10 cellular contexts compared by ENCODE assay signal in the genomic region with DNA sequence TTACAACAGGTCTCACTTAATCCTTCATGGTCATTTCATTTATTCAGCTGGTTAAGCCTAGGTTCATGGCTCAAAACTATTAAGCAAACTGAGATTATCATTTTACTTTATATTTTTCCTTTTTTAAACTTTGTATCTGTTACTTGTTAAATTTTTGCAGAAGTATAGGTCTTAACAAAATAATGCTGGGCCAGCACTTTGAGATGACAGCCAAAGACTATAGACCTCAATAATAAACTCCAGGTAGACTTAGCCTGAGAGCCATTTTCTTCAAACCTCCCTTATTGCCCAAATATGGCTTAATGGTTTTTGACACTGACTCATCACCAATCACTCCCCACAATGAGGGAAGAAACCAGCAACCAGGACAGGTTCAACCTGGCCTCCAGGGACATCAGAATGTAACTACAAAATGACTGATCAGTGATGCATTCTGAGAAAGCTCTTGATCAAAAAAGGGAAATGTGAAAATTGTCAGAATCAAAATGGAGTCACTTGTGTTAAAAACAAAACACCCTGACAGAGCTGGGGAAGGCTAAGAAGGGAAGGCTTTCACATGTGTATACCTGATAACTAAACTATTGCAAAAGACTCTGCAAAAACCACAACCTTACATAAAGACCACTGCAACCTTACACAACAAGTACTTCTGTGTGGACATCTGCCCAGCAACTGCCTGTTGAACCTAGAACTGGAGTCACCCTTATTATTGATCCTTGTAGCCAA. TPM values are rescaled to one million over a fixed set of nuclear protein-coding genes. Genes with fewer than 3 reads are reported as not detected.
DNase-seq lines count a peak whose midpoint lies in the region; ATAC-seq and TF ChIP-seq lines count a peak whose summit lies in the region.
"Had no signal": no experiment of that assay in that cellular context is flagged by ENCODE, and none has a peak within 500 bp of the region (broad histone marks: within the 10 kb centered on the region; RNA-seq: fewer than 3 reads in every experiment).

No MANE protein-coding gene starts in this region.

- CTCF ChIA-PET in HEK293T (lab: Yijun Ruan, JAX), result no interaction called here

- H3K4me3 ChIP-seq in heart left ventricle, result no peak overlapping the region
- H3K4me3 ChIP-seq: right lobe of liver had no signal

- H3K4me1 ChIP-seq in heart left ventricle, result peaks cover 0 to 19% (median 13%) of the 10 kb centered on the region in 12 donors

- POLR2A ChIA-PET in HEK293T (lab: Yijun Ruan, JAX), result interaction anchor here (0.6 to 1.0 kb wide), 2 partner anchors 13 to 86 kb away, joined by 3 read pairs; no protein-coding TSS in a partner anchor

- no peaks in the 10 kb centered on the region for H3K27me3 Mint-ChIP-seq in T-helper 2 cell treated with Interferon-gamma antibody and Interleukin-4, amounts not matched to agents 5 μg/mL and 100 μg/mL, for 36 hours (ENCODE audit: low read depth)

- H3K4me3 Mint-ChIP-seq in T-helper 2 cell treated with Interferon-gamma antibody and Interleukin-4, amounts not matched to agents 5 μg/mL and 100 μg/mL, for 36 hours, result peak overlapping the region; percentile 1

- intact Hi-C loops in heart left ventricle (cut with DNase I), result loop anchor here in 7 of 10 donors (5.0 kb wide), 3 partner anchors 82 to 413 kb away; a partner anchor contains a TSS

- H3K36me3 Mint-ChIP-seq in T-helper 2 cell treated with Interferon-gamma antibody and Interleukin-4, amounts not matched to agents 5 μg/mL and 100 μg/mL, for 36 hours (ENCODE audit: low read depth), result no peaks in the 10 kb centered on the region

- no peak overlapping the region for H3K27ac ChIP-seq in heart left ventricle
- H3K27ac ChIP-seq: right lobe of liver had no signal

- no peak for TF ChIP-seq CTCF in heart left ventricle (IDR thresholded peaks at IDR 0.05)

- no peaks in the 10 kb centered on the region for H3K27me3 ChIP-seq in heart left ventricle
- H3K27me3 ChIP-seq: right lobe of liver had no signal

- ATAC-seq in HG03066 (IDR thresholded peaks at IDR 0.05; ENCODE audit: low read depth, unreplicated experiment) (peak; percentile 48), heart left ventricle (no peak)

- peaks cover 35% of the 10 kb centered on the region for H3K4me1 Mint-ChIP-seq in T-helper 2 cell treated with Interferon-gamma antibody and Interleukin-4, amounts not matched to agents 5 μg/mL and 100 μg/mL, for 36 hours (ENCODE audit: low read depth)

- no peaks in the 10 kb centered on the region for H3K9me3 ChIP-seq in heart left ventricle
- H3K9me3 ChIP-seq: right lobe of liver had no signal

- no peaks in the 10 kb centered on the region for H3K9me3 Mint-ChIP-seq in T-helper 2 cell treated with Interferon-gamma antibody and Interleukin-4, amounts not matched to agents 5 μg/mL and 100 μg/mL, for 36 hours

- DNase-seq in activated T-cell treated with anti-CD3 and anti-CD28 coated beads for 48 hours (ENCODE audit: low read depth) (peak; percentile 22), heart left ventricle (no peak), DMS 273 treated with DMSO at 0.1 percent for 48 hours (lab: John Stamatoyannopoulos, UW) (no peak), HEK293T (ENCODE audit: extremely low spot score) (no peak)
- no peak for DNase-seq in activated T-cell treated with anti-CD3 and anti-CD28 coated beads, Interleukin-2, amount 50 U/mL, for 1 hour
- peak; percentile 73 for DNase-seq in T-helper 2 cell treated with Interferon-gamma antibody and Interleukin-4, amounts not matched to agents 5 μg/mL and 100 μg/mL, for 36 hours (ENCODE audit: low spot score)
- peak; percentile 24 to 27 for DNase-seq in stimulated activated CD4-positive, alpha-beta T cell treated with anti-CD3 and anti-CD28 coated beads, Interleukin-2, amount 100 ng/mL, for 48 hours
- DNase-seq: DND-41, right lobe of liver had no signal

- TF ChIP-seq POLR2A in heart left ventricle (IDR thresholded peaks at IDR 0.05), result no peak

- peak overlapping the region; percentile 74 for H3K27ac Mint-ChIP-seq in T-helper 2 cell treated with Interferon-gamma antibody and Interleukin-4, amounts not matched to agents 5 μg/mL and 100 μg/mL, for 36 hours

- no peaks in the 10 kb centered on the region for H3K36me3 ChIP-seq in heart left ventricle
- H3K36me3 ChIP-seq: right lobe of liver had no signal

TF ChIP-seq in HEK293T, 16 proteins besides CTCF, POLR2A, EP300 and RAD21:
- TF ChIP-seq NFRKB (IDR thresholded peaks at IDR 0.05) (no peak), HDGF (IDR thresholded peaks at IDR 0.05; ENCODE audit: borderline replicate concordance) (no peak), ZNF384 (IDR thresholded peaks at IDR 0.05) (no peak), SUZ12 (IDR thresholded peaks at IDR 0.05) (no peak), TARDBP (IDR thresholded peaks at IDR 0.05) (no peak), ELF4 (IDR thresholded peaks at IDR 0.05) (no peak), LEF1 (IDR thresholded peaks at IDR 0.05; ENCODE audit: borderline replicate concordance) (no peak), SP1 (IDR thresholded peaks at IDR 0.05) (no peak), BHLHE40 (IDR thresholded peaks at IDR 0.05; ENCODE audit: borderline replicate concordance) (no peak), FOXK2 (IDR thresholded peaks at IDR 0.05) (no peak), ARNT (IDR thresholded peaks at IDR 0.05) (no peak), FOXM1 (IDR thresholded peaks at IDR 0.05; ENCODE audit: borderline replicate concordance) (no peak), L3MBTL2 (conservative IDR thresholded peaks at IDR 0.05) (no peak)

RNA-seq across cellular contexts. Expression of a gene that starts 2.1 kb away (rescaled TPM):
- 10 to 100 TPM in 4 of 9 donors, 1 to 10 TPM in 5; 4.7 to 13.7 (median 9.9) TPM for total RNA-seq in heart left ventricle
- polyA plus RNA-seq in heart left ventricle, result 1 to 10 TPM; 4.2 to 9.6 TPM

Comparison
In these comparisons a context has a peak if more than half of its experiments do, and no peak if none do; other contexts are left out.
1. DNase-seq: peak in activated T-cell treated with anti-CD3 and anti-CD28 coated beads for 48 hours (single experiment), T-helper 2 cell treated with Interferon-gamma antibody and Interleukin-4, amounts not matched to agents 5 μg/mL and 100 μg/mL, for 36 hours (single experiment) and stimulated activated CD4-positive, alpha-beta T cell treated with anti-CD3 and anti-CD28 coated beads, Interleukin-2, amount 100 ng/mL, for 48 hours (2 of 2); none in activated T-cell treated with anti-CD3 and anti-CD28 coated beads, Interleukin-2, amount 50 U/mL, for 1 hour (single experiment), heart left ventricle (0 of 5), DMS 273 treated with DMSO at 0.1 percent for 48 hours (single experiment) and HEK293T (single experiment).